In genomic region chr7:32916006-32916405, GRCh38 we compare ENCODE assay signal across 17 cellular contexts. TPM values are rescaled to one million over a fixed set of nuclear protein-coding genes. Genes with fewer than 3 reads are reported as not detected.
A peak's percentile ranks its signal among the peaks of the same experiment; 100 is the strongest.
DNase-seq lines count a peak whose midpoint lies in the region; FAIRE-seq and TF ChIP-seq lines count a peak whose summit lies in the region.
"Had no signal": no experiment of that assay in that cellular context is flagged by ENCODE, and none has a peak within 500 bp of the region (broad histone marks: within the 10 kb centered on the region; RNA-seq: fewer than 3 reads in every experiment).

No MANE protein-coding gene starts in this region.

- H3K27me3 ChIP-seq in uterus, result no peaks in the 10 kb centered on the region

- no peaks in the 10 kb centered on the region for H3K27me3 Mint-ChIP-seq in T-helper 2 cell treated with Interferon-gamma antibody and Interleukin-4, amounts not matched to agents 5 μg/mL and 100 μg/mL, for 36 hours (ENCODE audit: low read depth)

- DNase-seq in NCI-H1694 treated with DMSO at 0.1 percent for 48 hours (lab: John Stamatoyannopoulos, UW), result peak; percentile 12
- DNase-seq in NCI-H1694 (lab: John Stamatoyannopoulos, UW), result no peak
- peak; percentile 36 for DNase-seq in NCI-H82 treated with DMSO at 0.1 percent for 48 hours (lab: John Stamatoyannopoulos, UW; ENCODE audit: unreplicated experiment)
- peak; percentile 78 for DNase-seq in cerebellum (ENCODE audit: low spot score)
- DNase-seq in urothelium cell line (ENCODE audit: low spot score), result no peak
- DNase-seq in activated T-cell treated with anti-CD3 and anti-CD28 coated beads for 4 hours, result no peak
- no peak for DNase-seq in T-helper 2 cell treated with Interferon-gamma antibody and Interleukin-4, amounts not matched to agents 5 μg/mL and 100 μg/mL, for 36 hours (ENCODE audit: low spot score)
- DNase-seq in uterus, result no peak
- DNase-seq: Caco-2; CD8-positive, alpha-beta T cell; DMS79; H7 had no signal

- peak; percentile 40 for FAIRE-seq in urothelium cell line (lab: Jason Lieb, UNC)
- FAIRE-seq: G401.6, GM12891 had no signal

- intact Hi-C loops in uterus (cut with DNase I; ENCODE audit: low total_unique reads), result no loop called here

- H3K9me3 Mint-ChIP-seq in T-helper 2 cell treated with Interferon-gamma antibody and Interleukin-4, amounts not matched to agents 5 μg/mL and 100 μg/mL, for 36 hours, result no peaks in the 10 kb centered on the region
- H3K9me3 Mint-ChIP-seq: CD14-positive monocyte; CD8-positive, alpha-beta T cell; GM23338 had no signal

- no peak for TF ChIP-seq CTCF in uterus (IDR thresholded peaks at IDR 0.05)

- H3K4me1 ChIP-seq in uterus, result no peaks in the 10 kb centered on the region
- H3K4me1 ChIP-seq: Caco-2 had no signal

- H3K9me3 ChIP-seq in uterus, result no peaks in the 10 kb centered on the region
- H3K9me3 ChIP-seq: Caco-2 had no signal

- no peak overlapping the region for H3K4me3 Mint-ChIP-seq in T-helper 2 cell treated with Interferon-gamma antibody and Interleukin-4, amounts not matched to agents 5 μg/mL and 100 μg/mL, for 36 hours
- H3K4me3 Mint-ChIP-seq: CD14-positive monocyte; CD8-positive, alpha-beta T cell; GM23338 had no signal

- no peak overlapping the region for H3K4me3 ChIP-seq in uterus
- H3K4me3 ChIP-seq: GM23338 had no signal

- H3K27ac ChIP-seq in uterus, result no peak overlapping the region
- H3K27ac ChIP-seq: 22Rv1 had no signal

- no peaks in the 10 kb centered on the region for H3K4me1 Mint-ChIP-seq in T-helper 2 cell treated with Interferon-gamma antibody and Interleukin-4, amounts not matched to agents 5 μg/mL and 100 μg/mL, for 36 hours (ENCODE audit: low read depth)
- H3K4me1 Mint-ChIP-seq: CD14-positive monocyte, GM23338 had no signal

- no peaks in the 10 kb centered on the region for H3K36me3 ChIP-seq in uterus

- peaks cover 5% of the 10 kb centered on the region for H3K36me3 Mint-ChIP-seq in T-helper 2 cell treated with Interferon-gamma antibody and Interleukin-4, amounts not matched to agents 5 μg/mL and 100 μg/mL, for 36 hours (ENCODE audit: low read depth)

- TF ChIP-seq POLR2A in uterus (IDR thresholded peaks at IDR 0.05), result no peak

- no peak overlapping the region for H3K27ac Mint-ChIP-seq in T-helper 2 cell treated with Interferon-gamma antibody and Interleukin-4, amounts not matched to agents 5 μg/mL and 100 μg/mL, for 36 hours
- H3K27ac Mint-ChIP-seq: CD8-positive, alpha-beta T cell; GM23338 had no signal

RNA-seq across cellular contexts. Expression of gene KBTBD2, which starts 24.4 kb away (rescaled TPM):
- total RNA-seq in cerebellum (66.1 TPM), uterus (10 to 100 TPM; 14.1 to 96.1 (median 38.9) TPM)

RNA-seq across cellular contexts. Expression of gene FKBP9, which starts 41.2 kb away (rescaled TPM):
- total RNA-seq in cerebellum (30.4 TPM), uterus (100 to 1,000 TPM in 3 of 4 donors, 10 to 100 TPM in 1; 62.9 to 328 (median 215) TPM)
- total RNA-seq: CD8-positive, alpha-beta T cell had no signal

Comparison
In these comparisons a context has a peak if more than half of its experiments do, and no peak if none do; other contexts are left out.
1. DNase-seq: peak in NCI-H1694 treated with DMSO at 0.1 percent for 48 hours (single experiment), NCI-H82 treated with DMSO at 0.1 percent for 48 hours (single experiment) and cerebellum (single experiment); none in NCI-H1694 (single experiment), urothelium cell line (single experiment), activated T-cell treated with anti-CD3 and anti-CD28 coated beads for 4 hours (single experiment), T-helper 2 cell treated with Interferon-gamma antibody and Interleukin-4, amounts not matched to agents 5 μg/mL and 100 μg/mL, for 36 hours (single experiment) and uterus (0 of 2).